Comparison of ENCODE assay signal across 12 cellular contexts in the genomic region with DNA sequence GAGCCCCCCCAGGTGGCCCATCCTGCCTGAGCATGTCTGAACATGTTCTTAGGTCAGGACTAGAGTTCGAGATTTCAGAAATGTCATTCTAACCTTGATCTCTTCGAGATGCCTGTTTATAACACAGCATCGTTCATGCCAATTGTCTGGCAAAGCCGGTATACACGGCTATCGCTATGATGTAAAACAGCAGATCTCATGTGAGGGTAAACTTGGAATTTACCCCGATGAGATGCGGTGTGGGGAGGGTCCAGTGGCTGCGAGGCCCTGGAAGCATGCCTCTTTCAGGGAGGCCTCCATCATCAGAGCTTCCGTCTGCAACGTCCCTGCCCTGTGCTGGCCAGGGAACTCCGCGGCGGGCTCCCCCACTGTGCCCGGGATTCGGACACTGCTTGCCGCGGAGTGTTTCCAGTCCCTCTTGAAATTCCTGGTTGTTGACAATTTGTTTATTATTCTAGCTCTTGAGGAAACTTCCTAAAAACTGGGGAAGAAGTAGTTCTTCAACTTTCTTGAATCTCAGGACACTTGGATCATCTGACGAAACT.
A peak's percentile ranks its signal among the peaks of the same experiment; 100 is the strongest.
DNase-seq lines count a peak whose midpoint lies in the region; ATAC-seq and TF ChIP-seq lines count a peak whose summit lies in the region.
"Had no signal": no experiment of that assay in that cellular context is flagged by ENCODE, and none has a peak within 500 bp of the region (broad histone marks: within the 10 kb centered on the region; RNA-seq: fewer than 3 reads in every experiment).

No MANE protein-coding gene starts in this region.

- H3K4me1 ChIP-seq in cardiac muscle cell (ENCODE audit: low read depth) (peaks cover 58% of the 10 kb centered on the region), vagina (peaks cover 22% of the 10 kb centered on the region)

- H3K27ac ChIP-seq in cardiac muscle cell (peak overlapping the region; percentile 71), coronary artery (peak overlapping the region; percentile 85 to 91), vagina (peak overlapping the region; percentile 73)
- H3K27ac ChIP-seq: testis had no signal

- no peak for TF ChIP-seq CTCF in cardiac muscle cell (IDR thresholded peaks at IDR 0.05; ENCODE audit: low read depth, low read length)
- no peak for TF ChIP-seq CTCF in coronary artery (IDR thresholded peaks at IDR 0.05)
- TF ChIP-seq CTCF in mesothelial cell of epicardium (IDR thresholded peaks at IDR 0.05; ENCODE audit: unreplicated experiment), result no peak
- no peak for TF ChIP-seq CTCF in vagina (IDR thresholded peaks at IDR 0.05)

- H3K27me3 ChIP-seq in cardiac muscle cell (no peaks in the 10 kb centered on the region), vagina (no peaks in the 10 kb centered on the region)
- H3K27me3 ChIP-seq: testis had no signal

- intact Hi-C loops in left ventricle myocardium superior (cut with micrococcal nuclease) (no loop called here), vagina (cut with DNase I) (no loop called here)

- H3K9me3 Mint-ChIP-seq in mesothelial cell of epicardium, result no peaks in the 10 kb centered on the region
- H3K9me3 Mint-ChIP-seq: activated T-helper 17 cell treated with anti-CD3 and anti-CD28 coated beads, Interleukin-2, amount 50 U/mL, for 72 hours had no signal

- H3K27ac Mint-ChIP-seq in mesothelial cell of epicardium, result peak overlapping the region; percentile 66
- H3K27ac Mint-ChIP-seq: activated T-helper 17 cell treated with anti-CD3 and anti-CD28 coated beads, Interleukin-2, amount 50 U/mL, for 72 hours had no signal

- no peaks in the 10 kb centered on the region for H3K36me3 ChIP-seq in cardiac muscle cell
- H3K36me3 ChIP-seq in vagina, result no peaks in the 10 kb centered on the region

- H3K4me3 ChIP-seq in cardiac muscle cell, result no peak overlapping the region
- peak overlapping the region; percentile 26 for H3K4me3 ChIP-seq in coronary artery
- no peak overlapping the region for H3K4me3 ChIP-seq in vagina
- H3K4me3 ChIP-seq: testis had no signal

- no peak overlapping the region for H3K4me3 Mint-ChIP-seq in mesothelial cell of epicardium
- H3K4me3 Mint-ChIP-seq: activated T-helper 17 cell treated with anti-CD3 and anti-CD28 coated beads, Interleukin-2, amount 50 U/mL, for 72 hours had no signal

- ATAC-seq in left ventricle myocardium superior (no peak), HG02678 (IDR thresholded peaks at IDR 0.05; ENCODE audit: unreplicated experiment) (no peak)
- ATAC-seq: activated T-helper 17 cell treated with anti-CD3 and anti-CD28 coated beads, Interleukin-2, amount 50 U/mL, for 72 hours had no signal

- no peak for DNase-seq in cardiac muscle cell (ENCODE audit: low read depth in 1 of 2, low spot score in 1 of 2)
- DNase-seq in left ventricle myocardium superior, result no peak
- DNase-seq in coronary artery (ENCODE audit: low spot score), result no peak
- no peak for DNase-seq in mesothelial cell of epicardium (ENCODE audit: low spot score in 2 of 2, unreplicated experiment in 2 of 2)
- no peak for DNase-seq in vagina (ENCODE audit: extremely low spot score in 2 of 2)
- no peak for DNase-seq in GOT3 (lab: John Stamatoyannopoulos, UW)
- no peak for DNase-seq in activated T-cell treated with anti-CD3 and anti-CD28 coated beads, Interleukin-2, amount 50 U/mL, for 48 hours
- DNase-seq: activated CD4-positive, alpha-beta T cell treated with anti-CD3 and anti-CD28 coated beads for 48 hours; DMS 273 treated with DMSO at 0.1 percent for 48 hours; testis had no signal

- H3K4me1 Mint-ChIP-seq in mesothelial cell of epicardium, result peaks cover 30% of the 10 kb centered on the region
- H3K4me1 Mint-ChIP-seq: activated T-helper 17 cell treated with anti-CD3 and anti-CD28 coated beads, Interleukin-2, amount 50 U/mL, for 72 hours had no signal

- H3K9me3 ChIP-seq in cardiac muscle cell (ENCODE audit: low read depth) (no peaks in the 10 kb centered on the region), vagina (no peaks in the 10 kb centered on the region)
- H3K9me3 ChIP-seq: testis had no signal

- H3K36me3 Mint-ChIP-seq in mesothelial cell of epicardium, result no peaks in the 10 kb centered on the region

- no peaks in the 10 kb centered on the region for H3K27me3 Mint-ChIP-seq in mesothelial cell of epicardium (ENCODE audit: low read depth)
- H3K27me3 Mint-ChIP-seq: activated T-helper 17 cell treated with anti-CD3 and anti-CD28 coated beads, Interleukin-2, amount 50 U/mL, for 72 hours had no signal

- TF ChIP-seq POLR2A in vagina (IDR thresholded peaks at IDR 0.05), result no peak
